In genomic region chr14:34368115-34368970, GRCh38 we compare ENCODE assay signal across 11 cellular contexts.
DNase-seq lines count a peak whose midpoint lies in the region; ATAC-seq, FAIRE-seq and TF ChIP-seq lines count a peak whose summit lies in the region.
"Had no signal": no experiment of that assay in that cellular context is flagged by ENCODE, and none has a peak within 500 bp of the region (broad histone marks: within the 10 kb centered on the region; RNA-seq: fewer than 3 reads in every experiment).

No MANE protein-coding gene starts in this region.

- peak; percentile 54 for DNase-seq in GM04504 (ENCODE audit: low read depth)
- DNase-seq in PC-3, result peak; percentile 30
- no peak for DNase-seq in pancreas
- DNase-seq in gastrocnemius medialis, result no peak
- no peak for DNase-seq in T-helper 1 cell
- DNase-seq: heart left ventricle; stimulated activated naive CD4-positive, alpha-beta T cell treated with Interleukin-2 at 50 U/mL for 16 hours had no signal

- H3K27me3 ChIP-seq in PC-3 (ENCODE audit: low read length), result no peaks in the 10 kb centered on the region
- no peaks in the 10 kb centered on the region for H3K27me3 ChIP-seq in esophagus (ENCODE audit: control insufficient read depth in 1 of 2, insufficient read depth in 2 of 2, low read length in 2 of 2)
- no peaks in the 10 kb centered on the region for H3K27me3 ChIP-seq in pancreas
- no peaks in the 10 kb centered on the region for H3K27me3 ChIP-seq in gastrocnemius medialis

- no peak for TF ChIP-seq POLR2A in gastrocnemius medialis (IDR thresholded peaks at IDR 0.05)

- H3K4me3 ChIP-seq in PC-3 (ENCODE audit: low read length), result no peak overlapping the region
- no peak overlapping the region for H3K4me3 ChIP-seq in esophagus (ENCODE audit: low read depth in 1 of 2, low read length in 2 of 2)
- H3K4me3 ChIP-seq in pancreas, result no peak overlapping the region
- H3K4me3 ChIP-seq in gastrocnemius medialis, result no peak overlapping the region
- H3K4me3 ChIP-seq: heart left ventricle had no signal

- H3K27ac ChIP-seq in PC-3 (ENCODE audit: low read length) (peak overlapping the region; percentile 10; the same call in 1 of the 2 replicates), esophagus (ENCODE audit: low read depth in 2 of 2, low read length in 1 of 2) (peak overlapping the region; percentile 0 to 28), pancreas (no peak overlapping the region), gastrocnemius medialis (no peak overlapping the region)

- no peak overlapping the region for H3K9ac ChIP-seq in PC-3 (ENCODE audit: low read length)

- no peaks in the 10 kb centered on the region for H3K9me2 ChIP-seq in PC-3 (replicated peaks; ENCODE audit: low read length)

- no peaks in the 10 kb centered on the region for H4K20me1 ChIP-seq in PC-3 (ENCODE audit: low read length)

- FAIRE-seq in pancreas (lab: Jason Lieb, UNC), result no peak

- POLR2A ChIA-PET in PC-3 (lab: Charles Lee; ENCODE audit: unreplicated experiment), result no interaction called here

- 40 to 51% methylated on average over 8 of the region's 8 CpGs for WGBS in esophagus, 2 donors
- 50 to 51% methylated on average over 8 of the region's 8 CpGs for WGBS in pancreas, 2 donors

- no peak overlapping the region for H2AFZ ChIP-seq in PC-3 (ENCODE audit: low read length)

- TF ChIP-seq CTCF in PC-3 (conservative IDR thresholded peaks at IDR 0.05; ENCODE audit: low read depth, low read length) (no peak), pancreas (IDR thresholded peaks at IDR 0.05) (no peak), gastrocnemius medialis (IDR thresholded peaks at IDR 0.05 in 4 of 5, conservative IDR thresholded peaks at IDR 0.05 in 1 of 5) (no peak)

- no peaks in the 10 kb centered on the region for H3K9me3 ChIP-seq in PC-3 (ENCODE audit: low read length)
- peaks cover 0 to 2% of the 10 kb centered on the region in 2 donors for H3K9me3 ChIP-seq in esophagus (ENCODE audit: control insufficient read depth in 2 of 2, insufficient read depth in 1 of 2, low read depth in 1 of 2, low read length in 1 of 2)
- no peaks in the 10 kb centered on the region for H3K9me3 ChIP-seq in pancreas
- no peaks in the 10 kb centered on the region for H3K9me3 ChIP-seq in gastrocnemius medialis
- H3K9me3 ChIP-seq: heart left ventricle had no signal

- no TSS peak for BruUV-seq in PC-3 (replicated peaks; lab: Mats Ljungman, UMichigan)

- H3K79me2 ChIP-seq in PC-3 (ENCODE audit: low read length), result no peaks in the 10 kb centered on the region

- no peaks in the 10 kb centered on the region for H3K36me3 ChIP-seq in PC-3 (ENCODE audit: low read depth, low read length)
- H3K36me3 ChIP-seq in esophagus (ENCODE audit: control insufficient read depth in 2 of 2, insufficient read depth in 2 of 2, low read length in 1 of 2), result no peaks in the 10 kb centered on the region
- no peaks in the 10 kb centered on the region for H3K36me3 ChIP-seq in pancreas
- H3K36me3 ChIP-seq in gastrocnemius medialis, result no peaks in the 10 kb centered on the region
- H3K36me3 ChIP-seq: heart left ventricle had no signal

- in situ Hi-C loops in gastrocnemius medialis (cut with MboI; ENCODE audit: low sequenced_read_pairs in 4 of 4), result no loop called here

- intact Hi-C loops in PC-3 (cut with micrococcal nuclease), result no loop called here
- intact Hi-C loops in pancreas (cut with DNase I), result no loop called here
- intact Hi-C loops in gastrocnemius medialis (cut with DNase I; ENCODE audit: low total_unique reads), result no loop called here

- no peaks in the 10 kb centered on the region for H3F3A ChIP-seq in PC-3 (ENCODE audit: low read length, unreplicated experiment)

- H3K4me2 ChIP-seq in PC-3 (ENCODE audit: low read length), result peak overlapping the region; percentile 12; the same call in 1 of the 2 replicates

- CTCF ChIA-PET in PC-3 (lab: Charles Lee), result no interaction called here

- H3K4me1 ChIP-seq in PC-3 (ENCODE audit: insufficient read depth, low read length), result peaks cover 37% of the 10 kb centered on the region
- peaks cover 2 to 5% of the 10 kb centered on the region in 2 donors for H3K4me1 ChIP-seq in esophagus (ENCODE audit: control insufficient read depth in 2 of 2, insufficient read depth in 2 of 2, low read length in 1 of 2)
- peaks cover 0 to 10% (median 0%) of the 10 kb centered on the region in 3 donors for H3K4me1 ChIP-seq in pancreas
- no peaks in the 10 kb centered on the region for H3K4me1 ChIP-seq in gastrocnemius medialis

- no peak for ATAC-seq in PC-3
- ATAC-seq in pancreas, result peak; percentile 48 to 62 (median 58)
- no peak for ATAC-seq in gastrocnemius medialis
- no peak for ATAC-seq in GM21786 (IDR thresholded peaks at IDR 0.05; ENCODE audit: unreplicated experiment)
- ATAC-seq in HG02885 (IDR thresholded peaks at IDR 0.05; ENCODE audit: poor library complexity, unreplicated experiment), result no peak
- ATAC-seq: HCT116 had no signal

Comparison
In these comparisons a context has a peak if more than half of its experiments do, and no peak if none do; other contexts are left out.
1. DNase-seq: peak in GM04504 (single experiment) and PC-3 (single experiment); none in pancreas (0 of 6), gastrocnemius medialis (0 of 2) and T-helper 1 cell (0 of 5).
2. ATAC-seq: peak in pancreas (4 of 4); none in PC-3 (single experiment), gastrocnemius medialis (0 of 2), GM21786 (single experiment) and HG02885 (single experiment).
3. H3K27ac ChIP-seq: peak in PC-3 (single experiment) and esophagus (2 of 2); none in pancreas (0 of 4) and gastrocnemius medialis (0 of 4).